Comparison of ENCODE assay signal across 8 cellular contexts in genomic region chr10:74827045-74827441, GRCh38. TPM values are rescaled to one million over a fixed set of nuclear protein-coding genes. Genes with fewer than 3 reads are reported as not detected.
DNase-seq lines count a peak whose midpoint lies in the region; ATAC-seq and TF ChIP-seq lines count a peak whose summit lies in the region.

No MANE protein-coding gene starts in this region.

- no peaks in the 10 kb centered on the region for H3K36me3 Mint-ChIP-seq in naive B cell

- H3K4me3 ChIP-seq in breast epithelium, result peak overlapping the region; percentile 82 to 94 (median 89)

- in situ Hi-C loops in Caki2 (cut with HindIII; ENCODE audit: low pct_unique_long_range_greater_than_20kb, low sequenced_read_pairs), result no loop called here

- TF ChIP-seq CTCF in breast epithelium (IDR thresholded peaks at IDR 0.05), result no peak

- intact Hi-C loops in breast epithelium (cut with DNase I; ENCODE audit: low total_unique reads), result no loop called here
- intact Hi-C loops in left colon (cut with DNase I, micrococcal nuclease), result no loop called here

- peaks cover 38 to 51% (median 49%) of the 10 kb centered on the region in 3 donors for H3K4me1 Mint-ChIP-seq in naive B cell

- H3K36me3 ChIP-seq in breast epithelium, result no peaks in the 10 kb centered on the region

- H3K9me3 Mint-ChIP-seq in naive B cell, result no peaks in the 10 kb centered on the region

- H3K4me1 ChIP-seq in breast epithelium, result no peaks in the 10 kb centered on the region

- TF ChIP-seq POLR2A in breast epithelium (IDR thresholded peaks at IDR 0.05), result no peak

- peak; percentile 0 for ATAC-seq in HG03139 (IDR thresholded peaks at IDR 0.05; ENCODE audit: unreplicated experiment)
- ATAC-seq in naive B cell (ENCODE audit: low read depth in 2 of 2), result peak; percentile 3 to 4
- ATAC-seq in left colon, result no peak

- H3K9me3 ChIP-seq in breast epithelium, result no peaks in the 10 kb centered on the region

- H3K27ac ChIP-seq in breast epithelium, result peak overlapping the region; percentile 99 to 100

- peak overlapping the region; percentile 84 to 98 (median 94) for H3K4me3 Mint-ChIP-seq in naive B cell

- DNase-seq in Caki2 (ENCODE audit: low read depth) (peak; percentile 49), breast epithelium (ENCODE audit: low spot score in 2 of 2) (no peak), naive B cell (no peak), HT-29 (ENCODE audit: low spot score) (no peak), left colon (no peak)
- DNase-seq in stimulated activated CD8-positive, alpha-beta memory T cell treated with anti-CD3 and anti-CD28 coated beads, Interleukin-4, amount 100 ng/mL, for 48 hours, result no peak
- DNase-seq in activated effector memory CD4-positive, alpha-beta T cell treated with Interleukin-2 at 50 U/mL for 16 hours, result no peak

- H3K27me3 ChIP-seq in breast epithelium, result no peaks in the 10 kb centered on the region

- H3K27ac Mint-ChIP-seq in naive B cell, result peak overlapping the region; percentile 51 to 99 (median 96)

- no peaks in the 10 kb centered on the region for H3K27me3 Mint-ChIP-seq in naive B cell

RNA-seq across cellular contexts. Expression of gene KAT6B, which starts 0.6 kb away (rescaled TPM):
- 7.9 and 19.0 TPM in 2 replicates for total RNA-seq in Caki2 (2014; rRNA removed; shearing (Covaris generic); ENCODE audit: low replicate concordance)
- total RNA-seq in breast epithelium, result 10 to 100 TPM; 46.2 to 90.3 (median 55.7) TPM
- polyA plus RNA-seq in naive B cell (ENCODE audit: low read depth in 6 of 6), result 10 to 100 TPM; 12.0 to 42.5 (median 29.4) TPM
- total RNA-seq in HT-29 (2014; rRNA removed; shearing (Covaris generic)), result 15.7 and 17.2 TPM in 2 replicates
- 10 to 100 TPM; 26.6 to 30.7 TPM for total RNA-seq in left colon
